Comparison of ENCODE assay signal across 16 cellular contexts in genomic region chr12:25056011-25056410, GRCh38.
DNase-seq lines count a peak whose midpoint lies in the region; ATAC-seq and TF ChIP-seq lines count a peak whose summit lies in the region.
"Had no signal": no experiment of that assay in that cellular context is flagged by ENCODE, and none has a peak within 500 bp of the region (broad histone marks: within the 10 kb centered on the region; RNA-seq: fewer than 3 reads in every experiment).

No MANE protein-coding gene starts in this region.

- no peak for TF ChIP-seq CTCF in GM12864 (IDR thresholded peaks at IDR 0.05; ENCODE audit: low read depth, low read length, missing control alignments)
- no peak for TF ChIP-seq CTCF in activated B cell treated with CpG ODN at 0.5 μM for 24 hours (IDR thresholded peaks at IDR 0.05)

- no peak for ATAC-seq in activated B cell treated with CpG ODN at 0.5 μM for 24 hours (ENCODE audit: low read depth)
- no peak for ATAC-seq in memory B cell (ENCODE audit: low read depth)
- no peak for ATAC-seq in GM18498 (IDR thresholded peaks at IDR 0.05; ENCODE audit: unreplicated experiment)
- ATAC-seq: HepG2, left cardiac atrium, sciatic nerve had no signal

- POLR2A ChIA-PET in activated B cell treated with CpG ODN at 0.5 μM for 24 hours (lab: Charles Lee), result interaction anchor here (1.4 to 13.7 kb wide), 4 partner anchors 15 to 60 kb away, joined by 4 to 486 read pairs (median 162); no protein-coding TSS in a partner anchor

- peak overlapping the region; percentile 95 for H3K27ac Mint-ChIP-seq in activated B cell treated with CpG ODN at 0.5 μM for 24 hours
- H3K27ac Mint-ChIP-seq in memory B cell, result peak overlapping the region; percentile 96
- H3K27ac Mint-ChIP-seq: nephron had no signal

- DNase-seq in CD1c-positive myeloid dendritic cell (ENCODE audit: extremely low spot score), result peak; percentile 11
- DNase-seq in GM12864 (ENCODE audit: low read depth), result no peak
- DNase-seq in activated B cell treated with CpG ODN at 0.5 μM for 24 hours, result no peak
- DNase-seq in memory B cell (ENCODE audit: low spot score in 2 of 2), result no peak
- DNase-seq in stimulated activated CD4-positive, alpha-beta T cell treated with anti-CD3 and anti-CD28 coated beads, Interleukin-4, amount 100 ng/mL, for 4 hours, result no peak
- DNase-seq in GM19238 (ENCODE audit: insufficient read length, low spot score), result no peak
- DNase-seq in mesenteric fat pad (ENCODE audit: low spot score), result no peak
- DNase-seq: GF-D8, left cardiac atrium, NCI-H1436, SHP77 had no signal

- peak overlapping the region; percentile 74 for H3K4me3 ChIP-seq in GM12864 (ENCODE audit: low read depth, low read length)
- H3K4me3 ChIP-seq: cardiac muscle cell had no signal

- H3K36me3 Mint-ChIP-seq in activated B cell treated with CpG ODN at 0.5 μM for 24 hours (ENCODE audit: low read depth) (peaks cover 38% of the 10 kb centered on the region), memory B cell (peaks cover 14% of the 10 kb centered on the region)

- H3K27me3 Mint-ChIP-seq in activated B cell treated with CpG ODN at 0.5 μM for 24 hours (no peaks in the 10 kb centered on the region), memory B cell (no peaks in the 10 kb centered on the region)

- H3K9me3 Mint-ChIP-seq in activated B cell treated with CpG ODN at 0.5 μM for 24 hours (no peaks in the 10 kb centered on the region), memory B cell (no peaks in the 10 kb centered on the region)
- H3K9me3 Mint-ChIP-seq: nephron had no signal

- CTCF ChIA-PET in activated B cell treated with CpG ODN at 0.5 μM for 24 hours (lab: Charles Lee), result interaction anchor here (1.5 to 2.0 kb wide), 2 partner anchors 59 to 64 kb away, joined by 7 read pairs; no protein-coding TSS in a partner anchor

- H3K4me1 Mint-ChIP-seq in activated B cell treated with CpG ODN at 0.5 μM for 24 hours (peaks cover 67% of the 10 kb centered on the region), memory B cell (peaks cover 46% of the 10 kb centered on the region)
- H3K4me1 Mint-ChIP-seq: nephron had no signal

- intact Hi-C loops in activated B cell treated with CpG ODN at 0.5 μM for 24 hours (cut with micrococcal nuclease), result loop anchor here (5.0 kb wide), 1 partner anchor 36 kb away; no protein-coding TSS in a partner anchor

- H3K4me3 Mint-ChIP-seq in activated B cell treated with CpG ODN at 0.5 μM for 24 hours (peak overlapping the region; percentile 89), memory B cell (peak overlapping the region; percentile 95)
- H3K4me3 Mint-ChIP-seq: nephron had no signal
